Comparison of ENCODE assay signal across 8 cellular contexts in genomic region chr7:129612112-129613015, GRCh38. TPM values are rescaled to one million over a fixed set of nuclear protein-coding genes. Genes with fewer than 3 reads are reported as not detected.
A peak's percentile ranks its signal among the peaks of the same experiment; 100 is the strongest.
DNase-seq lines count a peak whose midpoint lies in the region; ATAC-seq, FAIRE-seq and TF ChIP-seq lines count a peak whose summit lies in the region.

No MANE protein-coding gene starts in this region.

- no peaks in the 10 kb centered on the region for H3K9me3 ChIP-seq in OCI-LY3 (ENCODE audit: insufficient read depth, low read length)
- H3K9me3 ChIP-seq in neural progenitor cell (ENCODE audit: low read depth): no peaks in the 10 kb centered on the region

- DNase-seq in NK-92 treated with Interleukin-12 subunit alpha and Interleukin-12 subunit beta, amount 100 ng/mL, for 24 hours (lab: John Stamatoyannopoulos, UW): peak; percentile 49
- DNase-seq in NK-92 (lab: John Stamatoyannopoulos, UW; ENCODE audit: unreplicated experiment) (no peak), activated gamma-delta T cell treated with Interleukin-2 at 50 U/mL for 16 hours (peak; percentile 33), foreskin fibroblast (peak in 1 of 2 donors; percentile 70), neural progenitor cell (ENCODE audit: low spot score) (peak; percentile 48), urothelium cell line (ENCODE audit: low spot score) (peak; percentile 9)

- H3F3A ChIP-seq in neural progenitor cell (ENCODE audit: low read depth): peaks cover 4% of the 10 kb centered on the region

- H2AFZ ChIP-seq in OCI-LY3 (ENCODE audit: low read depth, low read length) (no peak overlapping the region), neural progenitor cell (replicated peaks) (no peak overlapping the region)

- no peaks in the 10 kb centered on the region for H3K27me3 ChIP-seq in OCI-LY3 (ENCODE audit: low read depth, low read length)
- no peaks in the 10 kb centered on the region for H3K27me3 ChIP-seq in neural progenitor cell

- H3K27me3 Mint-ChIP-seq in neural progenitor cell (ENCODE audit: insufficient read depth, low read depth): peaks cover 8% of the 10 kb centered on the region

- H3K4me1 ChIP-seq in OCI-LY3 (ENCODE audit: low read length): peaks cover 36% of the 10 kb centered on the region
- peaks cover 25% of the 10 kb centered on the region for H3K4me1 ChIP-seq in neural progenitor cell

- H3K27ac ChIP-seq in OCI-LY3 (ENCODE audit: low read length) (peak overlapping the region; percentile 69), neural progenitor cell (peak overlapping the region; percentile 98)

- FAIRE-seq in urothelium cell line (lab: Jason Lieb, UNC): no peak

- peak; percentile 80 for TF ChIP-seq CTCF in OCI-LY3 (IDR thresholded peaks at IDR 0.05; ENCODE audit: low read depth, low read length)
- peak; percentile 61 for TF ChIP-seq CTCF in foreskin fibroblast (IDR thresholded peaks at IDR 0.05; ENCODE audit: low read depth, low read length)
- peak; percentile 68 for TF ChIP-seq CTCF in neural progenitor cell (IDR thresholded peaks at IDR 0.05)

- H3K27ac Mint-ChIP-seq in neural progenitor cell: peak overlapping the region; percentile 99

- H4K20me1 ChIP-seq in OCI-LY3 (ENCODE audit: insufficient read depth, low read length) (peaks cover 39% of the 10 kb centered on the region), neural progenitor cell (ENCODE audit: low read depth) (peaks cover 63% of the 10 kb centered on the region)

- peaks cover 23% of the 10 kb centered on the region for H3K36me3 ChIP-seq in OCI-LY3 (replicated peaks; ENCODE audit: low read depth, low read length)
- H3K36me3 ChIP-seq in neural progenitor cell: no peaks in the 10 kb centered on the region

- peak; percentile 4 for ATAC-seq in HG03097 (IDR thresholded peaks at IDR 0.05; ENCODE audit: low FRiP score, unreplicated experiment)

- H3K4me3 ChIP-seq in OCI-LY3 (ENCODE audit: low read length) (peak overlapping the region; percentile 91), foreskin fibroblast (ENCODE audit: low read depth in 1 of 2, low read length in 2 of 2) (peak overlapping the region; percentile 92), neural progenitor cell (peak overlapping the region; percentile 98)

- peaks cover 24% of the 10 kb centered on the region for H3K36me3 Mint-ChIP-seq in neural progenitor cell

- H3K79me2 ChIP-seq in OCI-LY3 (ENCODE audit: low read length) (peaks cover 80% of the 10 kb centered on the region), neural progenitor cell (ENCODE audit: low read depth) (peaks cover 84% of the 10 kb centered on the region)

- H3K4me2 ChIP-seq in OCI-LY3 (ENCODE audit: low read length) (peak overlapping the region; percentile 60), neural progenitor cell (peak overlapping the region; percentile 87)

- H3K4me3 Mint-ChIP-seq in neural progenitor cell: peak overlapping the region; percentile 99

- peaks cover 39% of the 10 kb centered on the region for H3K4me1 Mint-ChIP-seq in neural progenitor cell

- no peaks in the 10 kb centered on the region for H3K9me3 Mint-ChIP-seq in neural progenitor cell

- H3K9ac ChIP-seq in OCI-LY3 (ENCODE audit: low read length): peak overlapping the region; percentile 96
- H3K9ac ChIP-seq in neural progenitor cell: peak overlapping the region; percentile 84

RNA-seq across cellular contexts. Expression of gene NRF1, which starts 0.8 kb away (rescaled TPM):
- total RNA-seq in neural progenitor cell (ENCODE audit: low replicate concordance): 22.9 and 24.3 TPM in 2 replicates
